In the genomic region with DNA sequence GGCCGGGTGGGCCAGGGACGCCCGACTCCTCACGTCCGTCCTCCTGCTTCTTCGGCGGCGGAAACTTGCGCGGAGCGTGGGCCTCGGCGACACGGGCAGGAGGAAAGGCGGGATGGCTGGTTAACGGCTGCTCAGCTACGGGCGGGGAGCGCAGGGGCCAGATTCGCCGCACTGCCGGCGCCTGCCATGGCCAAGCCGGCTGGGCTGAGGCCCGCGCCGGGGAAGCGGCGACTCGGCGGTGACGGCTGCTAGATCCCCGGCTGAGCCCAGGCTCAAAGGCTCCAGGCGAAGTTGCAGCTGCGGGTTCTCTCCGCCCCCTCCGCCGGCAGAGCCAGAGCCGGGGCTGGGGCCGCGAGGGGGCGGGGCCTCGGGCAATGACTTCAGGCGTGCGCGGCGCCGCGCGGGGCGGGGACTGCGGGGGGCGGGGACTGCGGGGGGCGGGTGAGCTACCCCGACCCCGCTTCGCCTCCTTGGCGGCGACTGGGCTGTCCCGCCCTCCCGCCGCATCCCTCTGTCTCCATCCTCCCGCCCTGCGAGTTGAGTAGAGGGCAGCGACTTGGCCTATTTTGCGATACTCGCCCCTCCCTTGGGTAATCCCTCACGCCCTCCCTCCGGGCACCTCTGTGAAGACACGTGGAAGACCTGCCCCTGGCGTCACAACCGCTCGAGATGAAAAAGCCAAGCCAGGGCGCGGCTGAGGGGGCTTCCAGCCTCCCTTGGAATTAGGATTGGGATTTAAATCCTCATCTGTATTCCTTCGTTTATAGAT, we compare ENCODE assay signal across 8 cellular contexts. TPM values are rescaled to one million over a fixed set of nuclear protein-coding genes. Genes with fewer than 3 reads are reported as not detected.
DNase-seq lines count a peak whose midpoint lies in the region; ATAC-seq and TF ChIP-seq lines count a peak whose summit lies in the region.

A gene (minus strand): TSS at position 310 of the 769 bp plus-strand sequence. CDS start 322 bp downstream, outside the sequence.

- DNase-seq in DMS53 treated with DMSO at 0.1 percent for 48 hours (lab: John Stamatoyannopoulos, UW; ENCODE audit: unreplicated experiment) (peak; percentile 75), KG1 (lab: John Stamatoyannopoulos, UW) (peak; percentile 76)
- peak; percentile 92 for DNase-seq in activated T-cell treated with anti-CD3 and anti-CD28 coated beads, Interleukin-2, amount 50 U/mL, for 24 hours
- DNase-seq in stimulated activated CD8-positive, alpha-beta memory T cell treated with anti-CD3 and anti-CD28 coated beads, Interleukin-7, amount 100 ng/mL, for 24 hours (ENCODE audit: low read depth), result peak; percentile 73

- H3K4me3 ChIP-seq in muscle layer of colon (ENCODE audit: low read depth in 1 of 2, low read length in 2 of 2), result peak within 1 kb of the TSS; percentile 78 to 90

- peak; percentile 89 for ATAC-seq in GM21737 (IDR thresholded peaks at IDR 0.05; ENCODE audit: unreplicated experiment)
- peak; percentile 97 for ATAC-seq in esophagus mucosa

- peak within 1 kb of the TSS; percentile 93 for H3K27ac Mint-ChIP-seq in activated T-cell treated with anti-CD3 and anti-CD28 coated beads, Interleukin-2, amount 50 U/mL, for 24 hours

- H3K9me3 ChIP-seq in muscle layer of colon (ENCODE audit: low read length), result no peaks in the 10 kb centered on the region

- peak within 1 kb of the TSS; percentile 89 for H3K4me3 Mint-ChIP-seq in activated T-cell treated with anti-CD3 and anti-CD28 coated beads, Interleukin-2, amount 50 U/mL, for 24 hours

- H3K27me3 ChIP-seq in muscle layer of colon (ENCODE audit: control insufficient read depth in 1 of 2, insufficient read depth in 2 of 2, low read length in 2 of 2), result no peaks in the 10 kb centered on the region

- H3K4me1 Mint-ChIP-seq in activated T-cell treated with anti-CD3 and anti-CD28 coated beads, Interleukin-2, amount 50 U/mL, for 24 hours (ENCODE audit: low read depth), result peaks cover 64% of the 10 kb centered on the region

- H3K36me3 Mint-ChIP-seq in activated T-cell treated with anti-CD3 and anti-CD28 coated beads, Interleukin-2, amount 50 U/mL, for 24 hours (ENCODE audit: low read depth), result peaks cover 30% of the 10 kb centered on the region

- no peaks in the 10 kb centered on the region for H3K36me3 ChIP-seq in muscle layer of colon (ENCODE audit: insufficient read depth, low read length)

- peak within 1 kb of the TSS; percentile 54 for H3K9ac ChIP-seq in muscle layer of colon (ENCODE audit: low read length)

- peaks cover 9% of the 10 kb centered on the region for H3K4me1 ChIP-seq in muscle layer of colon (ENCODE audit: insufficient read depth, low read length)

- no peaks in the 10 kb centered on the region for H3K27me3 Mint-ChIP-seq in activated T-cell treated with anti-CD3 and anti-CD28 coated beads, Interleukin-2, amount 50 U/mL, for 24 hours

- H3K27ac ChIP-seq in muscle layer of colon (ENCODE audit: low read depth, low read length), result peak within 1 kb of the TSS; percentile 77

- no peaks in the 10 kb centered on the region for H3K9me3 Mint-ChIP-seq in activated T-cell treated with anti-CD3 and anti-CD28 coated beads, Interleukin-2, amount 50 U/mL, for 24 hours

TF ChIP-seq in PFSK-1, 5 proteins besides CTCF, POLR2A, EP300 and RAD21:
- TF ChIP-seq SIN3A (IDR thresholded peaks at IDR 0.05; ENCODE audit: borderline replicate concordance, insufficient read depth, low read length) (0 out of 2 replicates have a peak, but pooled peaks have one; percentile 14), TAF1 (IDR thresholded peaks at IDR 0.05; ENCODE audit: borderline replicate concordance, insufficient read depth, low read length) (peak; percentile 76; the same call in 1 of the 2 replicates), FOXP2 (optimal IDR thresholded peaks at IDR 0.05; ENCODE audit: borderline replicate concordance, extremely low read depth, extremely low read length, insufficient read depth) (no peak), POLR2AphosphoS5 (IDR thresholded peaks at IDR 0.05; ENCODE audit: low read depth, low read length) (peak; percentile 82)
- TF ChIP-seq, protein P1, sequence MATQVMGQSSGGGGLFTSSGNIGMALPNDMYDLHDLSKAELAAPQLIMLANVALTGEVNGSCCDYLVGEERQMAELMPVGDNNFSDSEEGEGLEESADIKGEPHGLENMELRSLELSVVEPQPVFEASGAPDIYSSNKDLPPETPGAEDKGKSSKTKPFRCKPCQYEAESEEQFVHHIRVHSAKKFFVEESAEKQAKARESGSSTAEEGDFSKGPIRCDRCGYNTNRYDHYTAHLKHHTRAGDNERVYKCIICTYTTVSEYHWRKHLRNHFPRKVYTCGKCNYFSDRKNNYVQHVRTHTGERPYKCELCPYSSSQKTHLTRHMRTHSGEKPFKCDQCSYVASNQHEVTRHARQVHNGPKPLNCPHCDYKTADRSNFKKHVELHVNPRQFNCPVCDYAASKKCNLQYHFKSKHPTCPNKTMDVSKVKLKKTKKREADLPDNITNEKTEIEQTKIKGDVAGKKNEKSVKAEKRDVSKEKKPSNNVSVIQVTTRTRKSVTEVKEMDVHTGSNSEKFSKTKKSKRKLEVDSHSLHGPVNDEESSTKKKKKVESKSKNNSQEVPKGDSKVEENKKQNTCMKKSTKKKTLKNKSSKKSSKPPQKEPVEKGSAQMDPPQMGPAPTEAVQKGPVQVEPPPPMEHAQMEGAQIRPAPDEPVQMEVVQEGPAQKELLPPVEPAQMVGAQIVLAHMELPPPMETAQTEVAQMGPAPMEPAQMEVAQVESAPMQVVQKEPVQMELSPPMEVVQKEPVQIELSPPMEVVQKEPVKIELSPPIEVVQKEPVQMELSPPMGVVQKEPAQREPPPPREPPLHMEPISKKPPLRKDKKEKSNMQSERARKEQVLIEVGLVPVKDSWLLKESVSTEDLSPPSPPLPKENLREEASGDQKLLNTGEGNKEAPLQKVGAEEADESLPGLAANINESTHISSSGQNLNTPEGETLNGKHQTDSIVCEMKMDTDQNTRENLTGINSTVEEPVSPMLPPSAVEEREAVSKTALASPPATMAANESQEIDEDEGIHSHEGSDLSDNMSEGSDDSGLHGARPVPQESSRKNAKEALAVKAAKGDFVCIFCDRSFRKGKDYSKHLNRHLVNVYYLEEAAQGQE (IDR thresholded peaks at IDR 0.05; ENCODE audit: insufficient read depth in 1 of 2, low read depth in 2 of 2, low read length in 2 of 2), result peak in 1 of 2 experiments; percentile 27; a peak in 1 of 4 replicates

RNA-seq across cellular contexts. Expression of the gene that starts here (rescaled TPM):
- polyA plus RNA-seq in PFSK-1 (2012; ENCODE audit: insufficient read length, low read depth), result 1.8 TPM
- 2.3 TPM for total RNA-seq in esophagus mucosa

Comparison
In these comparisons a context has a peak if more than half of its experiments do, and no peak if none do; other contexts are left out.
1. Peak in every context shown above with its lines: DNase-seq, ATAC-seq, H3K4me3 ChIP-seq and H3K27ac ChIP-seq.